1 cellular context compared by ENCODE assay signal in the genomic region with DNA sequence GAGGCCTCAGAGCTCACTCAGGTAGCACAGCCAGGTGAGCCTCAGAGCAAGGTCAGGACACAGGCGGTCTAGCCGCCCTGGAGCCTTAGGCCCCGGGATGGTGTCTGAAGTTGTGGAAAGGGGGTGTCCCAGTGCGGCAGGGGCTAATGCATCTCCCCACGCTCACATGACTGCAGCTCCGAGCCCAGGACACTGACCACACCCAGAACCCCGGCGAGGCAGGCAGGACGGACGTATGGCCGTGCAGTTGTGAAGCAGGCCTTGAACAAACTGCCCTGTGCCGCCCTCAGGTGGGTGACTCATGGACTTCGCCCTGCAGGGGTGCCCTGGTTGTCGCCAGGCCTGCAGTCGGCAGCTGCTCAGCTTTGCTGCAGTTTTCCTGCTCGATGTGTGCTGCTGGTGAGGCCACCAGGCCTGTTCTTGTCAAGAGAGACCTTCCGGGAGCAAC.
TF ChIP-seq lines count a peak whose summit lies in the region.

No MANE protein-coding gene starts in this region.

TF ChIP-seq in HepG2, 621 proteins besides CTCF, POLR2A, EP300 and RAD21 (continued from another document and continues in another):
- TF ChIP-seq, protein P1, sequence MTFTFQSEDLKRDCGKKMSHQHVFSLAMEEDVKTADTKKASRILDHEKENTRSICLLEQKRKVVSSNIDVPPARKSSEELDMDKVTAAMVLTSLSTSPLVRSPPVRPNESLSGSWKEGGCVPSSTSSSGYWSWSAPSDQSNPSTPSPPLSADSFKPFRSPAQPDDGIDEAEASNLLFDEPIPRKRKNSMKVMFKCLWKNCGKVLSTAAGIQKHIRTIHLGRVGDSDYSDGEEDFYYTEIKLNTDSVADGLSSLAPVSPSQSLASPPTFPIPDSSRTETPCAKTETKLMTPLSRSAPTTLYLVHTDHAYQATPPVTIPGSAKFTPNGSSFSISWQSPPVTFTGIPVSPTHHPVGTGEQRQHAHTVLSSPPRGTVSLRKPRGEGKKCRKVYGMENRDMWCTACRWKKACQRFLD (CRISPR knock-in tag; IDR thresholded peaks at IDR 0.05; ENCODE audit: borderline replicate concordance): no peak
- TF ChIP-seq, protein P2, sequence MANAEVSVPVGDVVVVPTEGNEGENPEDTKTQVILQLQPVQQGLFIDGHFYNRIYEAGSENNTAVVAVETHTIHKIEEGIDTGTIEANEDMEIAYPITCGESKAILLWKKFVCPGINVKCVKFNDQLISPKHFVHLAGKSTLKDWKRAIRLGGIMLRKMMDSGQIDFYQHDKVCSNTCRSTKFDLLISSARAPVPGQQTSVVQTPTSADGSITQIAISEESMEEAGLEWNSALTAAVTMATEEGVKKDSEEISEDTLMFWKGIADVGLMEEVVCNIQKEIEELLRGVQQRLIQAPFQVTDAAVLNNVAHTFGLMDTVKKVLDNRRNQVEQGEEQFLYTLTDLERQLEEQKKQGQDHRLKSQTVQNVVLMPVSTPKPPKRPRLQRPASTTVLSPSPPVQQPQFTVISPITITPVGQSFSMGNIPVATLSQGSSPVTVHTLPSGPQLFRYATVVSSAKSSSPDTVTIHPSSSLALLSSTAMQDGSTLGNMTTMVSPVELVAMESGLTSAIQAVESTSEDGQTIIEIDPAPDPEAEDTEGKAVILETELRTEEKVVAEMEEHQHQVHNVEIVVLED (CRISPR knock-in tag; IDR thresholded peaks at IDR 0.05; ENCODE audit: borderline replicate concordance): peak; percentile 56; the same call in 1 of the 2 replicates
- TF ChIP-seq, protein P3, sequence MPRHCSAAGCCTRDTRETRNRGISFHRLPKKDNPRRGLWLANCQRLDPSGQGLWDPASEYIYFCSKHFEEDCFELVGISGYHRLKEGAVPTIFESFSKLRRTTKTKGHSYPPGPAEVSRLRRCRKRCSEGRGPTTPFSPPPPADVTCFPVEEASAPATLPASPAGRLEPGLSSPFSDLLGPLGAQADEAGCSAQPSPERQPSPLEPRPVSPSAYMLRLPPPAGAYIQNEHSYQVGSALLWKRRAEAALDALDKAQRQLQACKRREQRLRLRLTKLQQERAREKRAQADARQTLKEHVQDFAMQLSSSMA (CRISPR knock-in tag; IDR thresholded peaks at IDR 0.05): no peak
- TF ChIP-seq ZNF614 (CRISPR knock-in tag; IDR thresholded peaks at IDR 0.05; ENCODE audit: borderline replicate concordance) (peak; percentile 67; the same call in 1 of the 2 replicates), CREM (IDR thresholded peaks at IDR 0.05) (no peak), CREM (CRISPR knock-in tag; IDR thresholded peaks at IDR 0.05) (no peak), ZNF549 (CRISPR knock-in tag; IDR thresholded peaks at IDR 0.05) (no peak), ADNP (CRISPR knock-in tag; IDR thresholded peaks at IDR 0.05) (no peak), GATA4 (IDR thresholded peaks at IDR 0.05; ENCODE audit: borderline replicate concordance, low read depth) (no peak), NFE2L2 (IDR thresholded peaks at IDR 0.05; ENCODE audit: low read length) (no peak), ZBTB21 (CRISPR knock-in tag; IDR thresholded peaks at IDR 0.05) (no peak), ZNF572 (CRISPR knock-in tag; IDR thresholded peaks at IDR 0.05) (peak; percentile 55; the same call in 1 of the 2 replicates), RXRB (CRISPR knock-in tag; IDR thresholded peaks at IDR 0.05; ENCODE audit: borderline replicate concordance) (peak; percentile 73; the same call in 1 of the 2 replicates), ZNF33A (CRISPR knock-in tag; IDR thresholded peaks at IDR 0.05; ENCODE audit: borderline replicate concordance) (no peak), ZSCAN21 (CRISPR knock-in tag; IDR thresholded peaks at IDR 0.05; ENCODE audit: borderline replicate concordance) (0 out of 2 replicates have a peak, but pooled peaks have one; percentile 63), ZNF781 (CRISPR knock-in tag; IDR thresholded peaks at IDR 0.05; ENCODE audit: borderline replicate concordance, not compliant biosample characterization) (no peak), HOXA5 (CRISPR knock-in tag; IDR thresholded peaks at IDR 0.05) (0 out of 2 replicates have a peak, but pooled peaks have one; percentile 54), SIN3B (IDR thresholded peaks at IDR 0.05; ENCODE audit: low read length) (no peak), ZNF75D (CRISPR knock-in tag; IDR thresholded peaks at IDR 0.05; ENCODE audit: borderline replicate concordance) (no peak), ZNF891 (CRISPR knock-in tag; IDR thresholded peaks at IDR 0.05) (no peak; the same call in 1 of the 2 replicates), TGIF2 (CRISPR knock-in tag; IDR thresholded peaks at IDR 0.05) (no peak), ZNF564 (CRISPR knock-in tag; IDR thresholded peaks at IDR 0.05) (no peak)
- TF ChIP-seq, protein P4, sequence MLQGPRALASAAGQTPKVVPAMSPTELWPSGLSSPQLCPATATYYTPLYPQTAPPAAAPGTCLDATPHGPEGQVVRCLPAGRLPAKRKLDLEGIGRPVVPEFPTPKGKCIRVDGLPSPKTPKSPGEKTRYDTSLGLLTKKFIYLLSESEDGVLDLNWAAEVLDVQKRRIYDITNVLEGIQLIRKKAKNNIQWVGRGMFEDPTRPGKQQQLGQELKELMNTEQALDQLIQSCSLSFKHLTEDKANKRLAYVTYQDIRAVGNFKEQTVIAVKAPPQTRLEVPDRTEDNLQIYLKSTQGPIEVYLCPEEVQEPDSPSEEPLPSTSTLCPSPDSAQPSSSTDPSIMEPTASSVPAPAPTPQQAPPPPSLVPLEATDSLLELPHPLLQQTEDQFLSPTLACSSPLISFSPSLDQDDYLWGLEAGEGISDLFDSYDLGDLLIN (CRISPR knock-in tag; IDR thresholded peaks at IDR 0.05; ENCODE audit: borderline replicate concordance): no peak
- TF ChIP-seq, protein P5, sequence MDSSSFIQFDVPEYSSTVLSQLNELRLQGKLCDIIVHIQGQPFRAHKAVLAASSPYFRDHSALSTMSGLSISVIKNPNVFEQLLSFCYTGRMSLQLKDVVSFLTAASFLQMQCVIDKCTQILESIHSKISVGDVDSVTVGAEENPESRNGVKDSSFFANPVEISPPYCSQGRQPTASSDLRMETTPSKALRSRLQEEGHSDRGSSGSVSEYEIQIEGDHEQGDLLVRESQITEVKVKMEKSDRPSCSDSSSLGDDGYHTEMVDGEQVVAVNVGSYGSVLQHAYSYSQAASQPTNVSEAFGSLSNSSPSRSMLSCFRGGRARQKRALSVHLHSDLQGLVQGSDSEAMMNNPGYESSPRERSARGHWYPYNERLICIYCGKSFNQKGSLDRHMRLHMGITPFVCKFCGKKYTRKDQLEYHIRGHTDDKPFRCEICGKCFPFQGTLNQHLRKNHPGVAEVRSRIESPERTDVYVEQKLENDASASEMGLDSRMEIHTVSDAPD (CRISPR knock-in tag; IDR thresholded peaks at IDR 0.05): 0 out of 2 replicates have a peak, but pooled peaks have one; percentile 65
- TF ChIP-seq, protein P6, sequence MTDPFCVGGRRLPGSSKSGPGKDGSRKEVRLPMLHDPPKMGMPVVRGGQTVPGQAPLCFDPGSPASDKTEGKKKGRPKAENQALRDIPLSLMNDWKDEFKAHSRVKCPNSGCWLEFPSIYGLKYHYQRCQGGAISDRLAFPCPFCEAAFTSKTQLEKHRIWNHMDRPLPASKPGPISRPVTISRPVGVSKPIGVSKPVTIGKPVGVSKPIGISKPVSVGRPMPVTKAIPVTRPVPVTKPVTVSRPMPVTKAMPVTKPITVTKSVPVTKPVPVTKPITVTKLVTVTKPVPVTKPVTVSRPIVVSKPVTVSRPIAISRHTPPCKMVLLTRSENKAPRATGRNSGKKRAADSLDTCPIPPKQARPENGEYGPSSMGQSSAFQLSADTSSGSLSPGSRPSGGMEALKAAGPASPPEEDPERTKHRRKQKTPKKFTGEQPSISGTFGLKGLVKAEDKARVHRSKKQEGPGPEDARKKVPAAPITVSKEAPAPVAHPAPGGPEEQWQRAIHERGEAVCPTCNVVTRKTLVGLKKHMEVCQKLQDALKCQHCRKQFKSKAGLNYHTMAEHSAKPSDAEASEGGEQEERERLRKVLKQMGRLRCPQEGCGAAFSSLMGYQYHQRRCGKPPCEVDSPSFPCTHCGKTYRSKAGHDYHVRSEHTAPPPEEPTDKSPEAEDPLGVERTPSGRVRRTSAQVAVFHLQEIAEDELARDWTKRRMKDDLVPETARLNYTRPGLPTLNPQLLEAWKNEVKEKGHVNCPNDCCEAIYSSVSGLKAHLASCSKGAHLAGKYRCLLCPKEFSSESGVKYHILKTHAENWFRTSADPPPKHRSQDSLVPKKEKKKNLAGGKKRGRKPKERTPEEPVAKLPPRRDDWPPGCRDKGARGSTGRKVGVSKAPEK (CRISPR knock-in tag; IDR thresholded peaks at IDR 0.05; ENCODE audit: borderline replicate concordance): no peak
- TF ChIP-seq, protein P7, sequence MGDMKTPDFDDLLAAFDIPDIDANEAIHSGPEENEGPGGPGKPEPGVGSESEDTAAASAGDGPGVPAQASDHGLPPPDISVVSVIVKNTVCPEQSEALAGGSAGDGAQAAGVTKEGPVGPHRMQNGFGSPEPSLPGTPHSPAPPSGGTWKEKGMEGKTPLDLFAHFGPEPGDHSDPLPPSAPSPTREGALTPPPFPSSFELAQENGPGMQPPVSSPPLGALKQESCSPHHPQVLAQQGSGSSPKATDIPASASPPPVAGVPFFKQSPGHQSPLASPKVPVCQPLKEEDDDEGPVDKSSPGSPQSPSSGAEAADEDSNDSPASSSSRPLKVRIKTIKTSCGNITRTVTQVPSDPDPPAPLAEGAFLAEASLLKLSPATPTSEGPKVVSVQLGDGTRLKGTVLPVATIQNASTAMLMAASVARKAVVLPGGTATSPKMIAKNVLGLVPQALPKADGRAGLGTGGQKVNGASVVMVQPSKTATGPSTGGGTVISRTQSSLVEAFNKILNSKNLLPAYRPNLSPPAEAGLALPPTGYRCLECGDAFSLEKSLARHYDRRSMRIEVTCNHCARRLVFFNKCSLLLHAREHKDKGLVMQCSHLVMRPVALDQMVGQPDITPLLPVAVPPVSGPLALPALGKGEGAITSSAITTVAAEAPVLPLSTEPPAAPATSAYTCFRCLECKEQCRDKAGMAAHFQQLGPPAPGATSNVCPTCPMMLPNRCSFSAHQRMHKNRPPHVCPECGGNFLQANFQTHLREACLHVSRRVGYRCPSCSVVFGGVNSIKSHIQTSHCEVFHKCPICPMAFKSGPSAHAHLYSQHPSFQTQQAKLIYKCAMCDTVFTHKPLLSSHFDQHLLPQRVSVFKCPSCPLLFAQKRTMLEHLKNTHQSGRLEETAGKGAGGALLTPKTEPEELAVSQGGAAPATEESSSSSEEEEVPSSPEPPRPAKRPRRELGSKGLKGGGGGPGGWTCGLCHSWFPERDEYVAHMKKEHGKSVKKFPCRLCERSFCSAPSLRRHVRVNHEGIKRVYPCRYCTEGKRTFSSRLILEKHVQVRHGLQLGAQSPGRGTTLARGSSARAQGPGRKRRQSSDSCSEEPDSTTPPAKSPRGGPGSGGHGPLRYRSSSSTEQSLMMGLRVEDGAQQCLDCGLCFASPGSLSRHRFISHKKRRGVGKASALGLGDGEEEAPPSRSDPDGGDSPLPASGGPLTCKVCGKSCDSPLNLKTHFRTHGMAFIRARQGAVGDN (CRISPR knock-in tag; IDR thresholded peaks at IDR 0.05): peak; percentile 98
- TF ChIP-seq, protein P8, sequence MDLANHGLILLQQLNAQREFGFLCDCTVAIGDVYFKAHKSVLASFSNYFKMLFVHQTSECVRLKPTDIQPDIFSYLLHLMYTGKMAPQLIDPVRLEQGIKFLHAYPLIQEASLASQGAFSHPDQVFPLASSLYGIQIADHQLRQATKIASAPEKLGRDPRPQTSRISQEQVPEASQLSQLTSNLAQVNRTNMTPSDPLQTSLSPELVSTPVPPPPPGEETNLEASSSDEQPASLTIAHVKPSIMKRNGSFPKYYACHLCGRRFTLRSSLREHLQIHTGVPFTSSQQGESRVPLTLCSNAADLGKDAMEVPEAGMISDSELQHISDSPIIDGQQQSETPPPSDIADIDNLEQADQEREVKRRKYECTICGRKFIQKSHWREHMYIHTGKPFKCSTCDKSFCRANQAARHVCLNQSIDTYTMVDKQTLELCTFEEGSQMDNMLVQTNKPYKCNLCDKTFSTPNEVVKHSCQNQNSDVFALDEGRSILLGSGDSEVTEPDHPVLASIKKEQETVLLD (CRISPR knock-in tag; IDR thresholded peaks at IDR 0.05; ENCODE audit: low read depth): no peak
- TF ChIP-seq, protein P9, sequence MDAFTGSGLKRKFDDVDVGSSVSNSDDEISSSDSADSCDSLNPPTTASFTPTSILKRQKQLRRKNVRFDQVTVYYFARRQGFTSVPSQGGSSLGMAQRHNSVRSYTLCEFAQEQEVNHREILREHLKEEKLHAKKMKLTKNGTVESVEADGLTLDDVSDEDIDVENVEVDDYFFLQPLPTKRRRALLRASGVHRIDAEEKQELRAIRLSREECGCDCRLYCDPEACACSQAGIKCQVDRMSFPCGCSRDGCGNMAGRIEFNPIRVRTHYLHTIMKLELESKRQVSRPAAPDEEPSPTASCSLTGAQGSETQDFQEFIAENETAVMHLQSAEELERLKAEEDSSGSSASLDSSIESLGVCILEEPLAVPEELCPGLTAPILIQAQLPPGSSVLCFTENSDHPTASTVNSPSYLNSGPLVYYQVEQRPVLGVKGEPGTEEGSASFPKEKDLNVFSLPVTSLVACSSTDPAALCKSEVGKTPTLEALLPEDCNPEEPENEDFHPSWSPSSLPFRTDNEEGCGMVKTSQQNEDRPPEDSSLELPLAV (CRISPR knock-in tag; conservative IDR thresholded peaks at IDR 0.05; ENCODE audit: low read depth): no peak
- TF ChIP-seq, protein P10, sequence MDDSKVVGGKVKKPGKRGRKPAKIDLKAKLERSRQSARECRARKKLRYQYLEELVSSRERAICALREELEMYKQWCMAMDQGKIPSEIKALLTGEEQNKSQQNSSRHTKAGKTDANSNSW (CRISPR knock-in tag; IDR thresholded peaks at IDR 0.05; ENCODE audit: borderline replicate concordance): 0 out of 2 replicates have a peak, but pooled peaks have one; percentile 46
- TF ChIP-seq, protein P11, sequence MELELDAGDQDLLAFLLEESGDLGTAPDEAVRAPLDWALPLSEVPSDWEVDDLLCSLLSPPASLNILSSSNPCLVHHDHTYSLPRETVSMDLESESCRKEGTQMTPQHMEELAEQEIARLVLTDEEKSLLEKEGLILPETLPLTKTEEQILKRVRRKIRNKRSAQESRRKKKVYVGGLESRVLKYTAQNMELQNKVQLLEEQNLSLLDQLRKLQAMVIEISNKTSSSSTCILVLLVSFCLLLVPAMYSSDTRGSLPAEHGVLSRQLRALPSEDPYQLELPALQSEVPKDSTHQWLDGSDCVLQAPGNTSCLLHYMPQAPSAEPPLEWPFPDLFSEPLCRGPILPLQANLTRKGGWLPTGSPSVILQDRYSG (CRISPR knock-in tag; IDR thresholded peaks at IDR 0.05): no peak
- TF ChIP-seq, protein P12, sequence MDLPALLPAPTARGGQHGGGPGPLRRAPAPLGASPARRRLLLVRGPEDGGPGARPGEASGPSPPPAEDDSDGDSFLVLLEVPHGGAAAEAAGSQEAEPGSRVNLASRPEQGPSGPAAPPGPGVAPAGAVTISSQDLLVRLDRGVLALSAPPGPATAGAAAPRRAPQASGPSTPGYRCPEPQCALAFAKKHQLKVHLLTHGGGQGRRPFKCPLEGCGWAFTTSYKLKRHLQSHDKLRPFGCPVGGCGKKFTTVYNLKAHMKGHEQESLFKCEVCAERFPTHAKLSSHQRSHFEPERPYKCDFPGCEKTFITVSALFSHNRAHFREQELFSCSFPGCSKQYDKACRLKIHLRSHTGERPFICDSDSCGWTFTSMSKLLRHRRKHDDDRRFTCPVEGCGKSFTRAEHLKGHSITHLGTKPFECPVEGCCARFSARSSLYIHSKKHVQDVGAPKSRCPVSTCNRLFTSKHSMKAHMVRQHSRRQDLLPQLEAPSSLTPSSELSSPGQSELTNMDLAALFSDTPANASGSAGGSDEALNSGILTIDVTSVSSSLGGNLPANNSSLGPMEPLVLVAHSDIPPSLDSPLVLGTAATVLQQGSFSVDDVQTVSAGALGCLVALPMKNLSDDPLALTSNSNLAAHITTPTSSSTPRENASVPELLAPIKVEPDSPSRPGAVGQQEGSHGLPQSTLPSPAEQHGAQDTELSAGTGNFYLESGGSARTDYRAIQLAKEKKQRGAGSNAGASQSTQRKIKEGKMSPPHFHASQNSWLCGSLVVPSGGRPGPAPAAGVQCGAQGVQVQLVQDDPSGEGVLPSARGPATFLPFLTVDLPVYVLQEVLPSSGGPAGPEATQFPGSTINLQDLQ (CRISPR knock-in tag; IDR thresholded peaks at IDR 0.05): no peak
- TF ChIP-seq, protein P13, sequence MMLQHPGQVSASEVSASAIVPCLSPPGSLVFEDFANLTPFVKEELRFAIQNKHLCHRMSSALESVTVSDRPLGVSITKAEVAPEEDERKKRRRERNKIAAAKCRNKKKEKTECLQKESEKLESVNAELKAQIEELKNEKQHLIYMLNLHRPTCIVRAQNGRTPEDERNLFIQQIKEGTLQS (CRISPR knock-in tag; IDR thresholded peaks at IDR 0.05): peak; percentile 89
